Comparison of ENCODE assay signal across 11 cellular contexts in the genomic region with DNA sequence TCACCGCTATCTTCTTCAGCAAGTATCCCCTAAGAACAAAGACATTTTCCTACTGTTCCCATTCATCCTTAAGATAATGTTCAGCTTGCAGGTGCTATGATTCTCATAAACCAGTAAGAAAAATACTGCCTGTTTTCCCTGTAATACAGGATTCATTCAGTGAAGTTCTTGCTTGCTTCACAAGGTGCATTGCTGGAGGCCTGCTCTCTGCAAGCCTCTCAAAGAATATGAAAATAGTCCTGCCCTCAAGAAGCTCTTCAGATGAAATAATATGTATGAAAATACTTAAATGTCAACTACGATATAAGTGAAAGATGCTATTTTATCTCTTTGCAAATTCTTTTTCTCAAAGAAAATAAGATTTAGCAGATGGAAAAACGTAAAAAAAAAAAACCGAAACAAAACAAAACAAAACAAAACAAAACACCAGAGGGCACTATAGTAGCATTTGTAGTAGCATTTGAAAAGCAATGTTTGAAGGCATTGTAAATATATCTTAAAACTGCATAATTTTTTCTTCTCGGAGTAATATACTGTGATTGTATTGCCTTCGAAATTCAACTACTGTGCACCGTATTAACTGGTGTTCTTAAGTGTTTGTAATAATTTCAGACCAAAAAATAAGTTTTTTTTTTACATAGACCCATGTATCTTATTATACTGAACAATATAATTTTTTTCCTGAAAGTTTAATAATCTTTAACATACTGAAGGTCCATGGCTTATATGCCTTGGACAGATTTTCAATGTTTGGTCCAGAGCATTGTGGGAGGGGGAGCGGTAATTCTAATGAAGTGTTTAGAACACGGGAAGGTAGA. TPM values are rescaled to one million over a fixed set of nuclear protein-coding genes. Genes with fewer than 3 reads are reported as not detected.
A peak's percentile ranks its signal among the peaks of the same experiment; 100 is the strongest.
DNase-seq lines count a peak whose midpoint lies in the region; FAIRE-seq and TF ChIP-seq lines count a peak whose summit lies in the region.
"Had no signal": no experiment of that assay in that cellular context is flagged by ENCODE, and none has a peak within 500 bp of the region (broad histone marks: within the 10 kb centered on the region; RNA-seq: fewer than 3 reads in every experiment).

No MANE protein-coding gene starts in this region.

- H2AFZ ChIP-seq in H1 (ENCODE audit: low read length) = no peak overlapping the region

- H3K9me3 ChIP-seq in H1 (ENCODE audit: insufficient read depth in 2 of 2, low read depth in 1 of 2, low read length in 1 of 2) (peaks cover 0 to 6% of the 10 kb centered on the region in 2 experiments; a peak in 3 of 4 replicates), colonic mucosa (no peaks in the 10 kb centered on the region)
- H3K9me3 ChIP-seq: BLaER1 treated with 17β-estradiol and CSF1 and Interleukin-3, amounts not matched to agents 10 nM and 100 nM had no signal

- no peak overlapping the region for H3K4me2 ChIP-seq in H1 (ENCODE audit: insufficient read depth in 1 of 2, low read depth in 2 of 2, low read length in 2 of 2)
- H3K4me2 ChIP-seq: BLaER1 treated with 17β-estradiol and CSF1 and Interleukin-3, amounts not matched to agents 10 nM and 100 nM had no signal

- peak in 1 of 2 experiments; percentile 40; a peak in 3 of 4 replicates for TF ChIP-seq RAD21 in H1 (IDR thresholded peaks at IDR 0.05 in 1 of 2, conservative IDR thresholded peaks at IDR 0.05 in 1 of 2; ENCODE audit: low read depth in 2 of 2, low read length in 2 of 2)

- no peak overlapping the region for H2BK15ac ChIP-seq in H1 (ENCODE audit: low read length)

- H3K14ac ChIP-seq in H1 (ENCODE audit: insufficient read length) = no peak overlapping the region

- H4K5ac ChIP-seq in H1 (ENCODE audit: insufficient read length, low read depth, low read length) = no peak overlapping the region

- H4K8ac ChIP-seq in H1 (ENCODE audit: extremely low read depth, insufficient read depth, low read length) = no peak overlapping the region

- FAIRE-seq in H1 (lab: Jason Lieb, UNC) = peak; percentile 32

- H3K4ac ChIP-seq in H1 (replicated peaks; ENCODE audit: insufficient read length, low read depth, low read length) = no peak overlapping the region

- no peak overlapping the region for H2BK20ac ChIP-seq in H1 (ENCODE audit: low read length)

- H3K4me1 ChIP-seq in H1 (replicated peaks in 1 of 4; ENCODE audit: control insufficient read depth in 3 of 4, insufficient read depth in 4 of 4, low read length in 3 of 4) (no peaks in the 10 kb centered on the region; a peak in 1 of 7 replicates), colonic mucosa (no peaks in the 10 kb centered on the region)
- H3K4me1 ChIP-seq: BLaER1 treated with 17β-estradiol and CSF1 and Interleukin-3, amounts not matched to agents 10 nM and 100 nM had no signal

- DNase-seq in NCI-H446 (lab: John Stamatoyannopoulos, UW) (peak; percentile 1 to 25), NCI-H446 treated with DMSO at 0.1 percent for 48 hours (lab: John Stamatoyannopoulos, UW) (no peak), NCI-H526 treated with DMSO at 0.1 percent for 48 hours (lab: John Stamatoyannopoulos, UW) (peak; percentile 27), H1 (ENCODE audit: low read depth in 1 of 2, low spot score in 2 of 2) (no peak), renal cortical epithelial cell (ENCODE audit: low read depth) (peak; percentile 48), colonic mucosa (no peak), COLO668 (lab: John Stamatoyannopoulos, UW; ENCODE audit: unreplicated experiment) (no peak)
- no peak for DNase-seq in stimulated activated CD4-positive, alpha-beta T cell treated with anti-CD3 and anti-CD28 coated beads, Interleukin-15, amount 100 ng/mL, for 24 hours
- DNase-seq: naive B cell had no signal

- H3K27me3 ChIP-seq in H1 (replicated peaks in 1 of 4; ENCODE audit: control insufficient read depth in 3 of 4, extremely low read depth in 1 of 4, insufficient read depth in 3 of 4, low read length in 3 of 4) = no peaks in the 10 kb centered on the region
- H3K27me3 ChIP-seq in colonic mucosa = no peaks in the 10 kb centered on the region
- H3K27me3 ChIP-seq: BLaER1 treated with 17β-estradiol and CSF1 and Interleukin-3, amounts not matched to agents 10 nM and 100 nM had no signal

- intact Hi-C loops in colonic mucosa (cut with DNase I) = loop anchor here (2.0 to 5.0 kb wide), 2 partner anchors 289 to 345 kb away; no protein-coding TSS in a partner anchor

- H3K79me1 ChIP-seq in H1 (ENCODE audit: low read depth, low read length) = no peaks in the 10 kb centered on the region

- TF ChIP-seq POLR2A in H1 (IDR thresholded peaks at IDR 0.05; ENCODE audit: control extremely low read depth in 1 of 2, low read depth in 2 of 2, low read length in 2 of 2) = no peak

- H3K27ac ChIP-seq in H1 (ENCODE audit: low read depth, low read length) (no peak overlapping the region), colonic mucosa (no peak overlapping the region)
- H3K27ac ChIP-seq: BLaER1 treated with 17β-estradiol and CSF1 and Interleukin-3, amounts not matched to agents 10 nM and 100 nM; SK-N-MC had no signal

- H4K20me1 ChIP-seq in H1 (replicated peaks in 1 of 2; ENCODE audit: control insufficient read depth in 1 of 2, insufficient read depth in 2 of 2, low read length in 2 of 2) = no peaks in the 10 kb centered on the region
- H4K20me1 ChIP-seq: BLaER1 treated with 17β-estradiol and CSF1 and Interleukin-3, amounts not matched to agents 10 nM and 100 nM had no signal

- TF ChIP-seq EP300 in H1 (IDR thresholded peaks at IDR 0.05; ENCODE audit: borderline replicate concordance in 1 of 2, low read depth in 2 of 2, low read length in 2 of 2) = no peak

- H3K9ac ChIP-seq in H1 (replicated peaks in 1 of 4; ENCODE audit: extremely low read depth in 1 of 4, low read depth in 3 of 4, low read length in 3 of 4) (no peak overlapping the region), colonic mucosa (ENCODE audit: low read depth in 2 of 2, low read length in 2 of 2) (no peak overlapping the region)
- H3K9ac ChIP-seq: BLaER1 treated with 17β-estradiol and CSF1 and Interleukin-3, amounts not matched to agents 10 nM and 100 nM had no signal

- CTCF ChIA-PET in H1 (lab: Charles Lee; ENCODE audit: partially characterized antibody) = interaction anchor here (0.7 to 2.5 kb wide), 6 partner anchors 24 to 343 kb away, joined by 3 to 12 read pairs (median 3); no protein-coding TSS in a partner anchor

- H2BK120ac ChIP-seq in H1 (replicated peaks; ENCODE audit: low read depth, low read length) = no peak overlapping the region

- no peaks in the 10 kb centered on the region for H3K23me2 ChIP-seq in H1 (ENCODE audit: low read depth, low read length)

- H3K79me2 ChIP-seq in H1 (ENCODE audit: control insufficient read depth in 1 of 2, insufficient read depth in 2 of 2, low read length in 2 of 2) = no peaks in the 10 kb centered on the region

- H3K56ac ChIP-seq in H1 (replicated peaks; ENCODE audit: insufficient read length, low read depth, low read length) = no peak overlapping the region

- H3K18ac ChIP-seq in H1 (ENCODE audit: extremely low read depth, low read length) = no peak overlapping the region

- H3K4me3 ChIP-seq in H1 (ENCODE audit: extremely low read depth in 1 of 4, insufficient read depth in 2 of 4, low read depth in 3 of 4, low read length in 4 of 4) (no peak overlapping the region), colonic mucosa (no peak overlapping the region)
- H3K4me3 ChIP-seq: BLaER1 treated with 17β-estradiol and CSF1 and Interleukin-3, amounts not matched to agents 10 nM and 100 nM; SK-N-MC had no signal

- WGBS in H1 (ENCODE audit: extremely low coverage in 1 of 2, insufficient coverage in 1 of 2, insufficient read length in 1 of 2, insufficient replicate concordance in 2 of 2, low coverage in 1 of 2, low lambda C conversion rate in 2 of 2, missing lambda C conversion rate in 1 of 2), 2 experiments = 55% methylated on average over 9 of the region's 9 CpGs; no CpG with 5 or more reads in 1 of the 2 experiments

- no peak overlapping the region for H2AK5ac ChIP-seq in H1 (ENCODE audit: low read depth, low read length)

- H4K91ac ChIP-seq in H1 (replicated peaks; ENCODE audit: insufficient read length, low read length) = no peak overlapping the region

- no peak overlapping the region for H3K23ac ChIP-seq in H1 (ENCODE audit: insufficient read length)

- no peak overlapping the region for H2BK5ac ChIP-seq in H1 (ENCODE audit: low read depth, low read length)

- TF ChIP-seq CTCF in H1 (IDR thresholded peaks at IDR 0.05; ENCODE audit: control extremely low read depth in 1 of 3, insufficient read depth in 1 of 3, low read depth in 1 of 3, low read length in 3 of 3) (no peak), colonic mucosa (IDR thresholded peaks at IDR 0.05) (no peak)

- H2BK12ac ChIP-seq in H1 (ENCODE audit: low read depth, low read length) = no peak overlapping the region

- H3K36me3 ChIP-seq in H1 (ENCODE audit: control insufficient read depth in 2 of 4, insufficient read depth in 4 of 4, low read length in 3 of 4) (peaks cover 0 to 4% (median 0%) of the 10 kb centered on the region in 4 experiments; a peak in 1 of 8 replicates), colonic mucosa (no peaks in the 10 kb centered on the region)
- H3K36me3 ChIP-seq: BLaER1 treated with 17β-estradiol and CSF1 and Interleukin-3, amounts not matched to agents 10 nM and 100 nM had no signal

- POLR2A ChIA-PET in H1 (lab: Charles Lee; ENCODE audit: partially characterized antibody) = no interaction called here

RNA-seq across cellular contexts. Expression of a gene that starts 26.0 kb away (rescaled TPM):
- total RNA-seq in H1 (2021; fragmentation: NEBNext Ultra II Directional; extraction: Animal tissue kit (Norgen Biotek cat#: 25700)) = not detected in 2 replicates
- not detected in 2 replicates for polyA plus RNA-seq in H1 (2011; rRNA removed)
- polyA plus RNA-seq in H1 (2011; cell fraction: cytosol; rRNA removed) = not detected
- polyA plus RNA-seq in H1 (2011; cell fraction: nucleus; rRNA removed) = not detected
- not detected in 4 replicates for polyA plus RNA-seq in H1 (2012, experiment 1 of 2)
- polyA plus RNA-seq in H1 (2012, experiment 2 of 2) = not detected
- polyA plus RNA-seq in H1 (2013, experiment 1 of 2) = not detected
- polyA plus RNA-seq in H1 (2013, experiment 2 of 2) = not detected
- polyA minus RNA-seq in H1 (2011; rRNA and poly(A)+ RNA removed) = not detected in 2 replicates
- polyA minus RNA-seq in H1 (2011; cell fraction: cytosol; rRNA and poly(A)+ RNA removed) = not detected
- polyA minus RNA-seq in H1 (2011; cell fraction: nucleus; rRNA and poly(A)+ RNA removed) = not detected
- total RNA-seq in renal cortical epithelial cell (0.10 TPM in 1 of 2 replicates, not detected in the other), colonic mucosa (1 to 10 TPM in 1 of 2 donors, under 1 TPM in 1; 0.82 to 1.5 TPM)

RNA-seq across cellular contexts. Expression of a gene that starts 29.5 kb away (rescaled TPM):
- total RNA-seq in H1 (2021; fragmentation: NEBNext Ultra II Directional; extraction: Animal tissue kit (Norgen Biotek cat#: 25700)) = 322 and 327 TPM in 2 replicates
- 139 and 223 TPM in 2 replicates for polyA plus RNA-seq in H1 (2011; rRNA removed)
- 264 TPM for polyA plus RNA-seq in H1 (2011; cell fraction: cytosol; rRNA removed)
- 67.1 TPM for polyA plus RNA-seq in H1 (2011; cell fraction: nucleus; rRNA removed)
- 336 to 371 TPM (median 347 TPM) in 4 replicates for polyA plus RNA-seq in H1 (2012, experiment 1 of 2)
- polyA plus RNA-seq in H1 (2012, experiment 2 of 2) = 107 TPM
- polyA plus RNA-seq in H1 (2013, experiment 1 of 2) = 165 TPM
- polyA plus RNA-seq in H1 (2013, experiment 2 of 2) = 165 TPM
- polyA minus RNA-seq in H1 (2011; rRNA and poly(A)+ RNA removed) = 227 and 282 TPM in 2 replicates
- polyA minus RNA-seq in H1 (2011; cell fraction: cytosol; rRNA and poly(A)+ RNA removed) = 105 TPM
- polyA minus RNA-seq in H1 (2011; cell fraction: nucleus; rRNA and poly(A)+ RNA removed) = 108 TPM
- total RNA-seq in renal cortical epithelial cell (156 and 202 TPM in 2 replicates), colonic mucosa (100 to 1,000 TPM; 165 to 240 TPM)

Comparison
In these comparisons a context has a peak if more than half of its experiments do, and no peak if none do; other contexts are left out.
1. DNase-seq: peak in NCI-H446 (2 of 2), NCI-H526 treated with DMSO at 0.1 percent for 48 hours (single experiment) and renal cortical epithelial cell (single experiment); none in NCI-H446 treated with DMSO at 0.1 percent for 48 hours (single experiment), H1 (0 of 2), colonic mucosa (single experiment), COLO668 (single experiment) and stimulated activated CD4-positive, alpha-beta T cell treated with anti-CD3 and anti-CD28 coated beads, Interleukin-15, amount 100 ng/mL, for 24 hours (single experiment).